ENCODE assay signal across 27 cellular contexts in the genomic region with DNA sequence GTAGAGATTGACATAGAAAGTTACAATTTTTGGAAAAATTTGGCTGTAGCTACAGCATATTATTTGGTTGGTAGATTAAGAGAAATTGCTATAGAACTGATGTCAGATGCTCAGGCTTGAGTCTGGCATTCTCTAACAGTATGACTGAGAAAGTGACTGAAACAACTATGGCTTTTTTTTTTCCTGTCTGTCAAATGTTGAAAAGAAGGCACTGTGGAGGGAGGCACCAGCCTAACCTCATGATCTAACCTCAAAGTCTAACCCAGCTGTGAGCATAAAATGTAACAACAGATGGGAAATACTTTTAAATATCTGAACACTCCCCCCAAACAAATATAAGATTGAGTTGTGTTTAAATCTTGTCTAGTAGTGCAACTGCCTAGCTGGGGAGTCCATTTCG.
"Had no signal": no experiment of that assay in that cellular context is flagged by ENCODE, and none has a peak within 500 bp of the region (broad histone marks: within the 10 kb centered on the region; RNA-seq: fewer than 3 reads in every experiment).

No MANE protein-coding gene starts in this region.

- ATAC-seq: activated CD8-positive, alpha-beta memory T cell treated with anti-CD3 and anti-CD28 coated beads, Interleukin-2, amount 10 ng/mL, durations not matched to agents 7 days and 5 days; T-helper 17 cell; WTC11 had no signal

- H3K4me1 ChIP-seq: breast epithelium had no signal

- H3K36me3 Mint-ChIP-seq: activated CD8-positive, alpha-beta memory T cell treated with anti-CD3 and anti-CD28 coated beads, Interleukin-2, amount 10 ng/mL, durations not matched to agents 7 days and 5 days; activated naive CD4-positive, alpha-beta T cell treated with anti-CD3 and anti-CD28 coated beads, Interleukin-2, amount 50 U/mL, for 24 hours; WTC11 had no signal

- H3K9me3 ChIP-seq: breast epithelium, MG63, SJSA1 had no signal

- H3K27ac Mint-ChIP-seq: activated CD8-positive, alpha-beta memory T cell treated with anti-CD3 and anti-CD28 coated beads, Interleukin-2, amount 10 ng/mL, durations not matched to agents 7 days and 5 days; activated naive CD4-positive, alpha-beta T cell treated with anti-CD3 and anti-CD28 coated beads, Interleukin-2, amount 50 U/mL, for 24 hours; activated T-cell treated with anti-CD3 and anti-CD28 coated beads, Interleukin-2, amount 50 U/mL, for 24 hours; activated T-helper 1 cell treated with anti-CD3 and anti-CD28 coated beads, Interleukin-12 subunit alpha, Interleukin-12 subunit beta, Interleukin-2, Interleukin-4 antibody, amounts not matched to agents 30 ng/mL and 10 ng/mL and 1 ng/mL, durations not matched to agents 14 hours and 24 hours and 36 hours; T-helper 17 cell; WTC11 had no signal

- H3K4me3 ChIP-seq: breast epithelium, MG63, SJSA1 had no signal

- H3K36me3 ChIP-seq: breast epithelium, MG63, SJSA1 had no signal

- H3K27me3 ChIP-seq: breast epithelium, MG63, SJSA1 had no signal

- H3K4me1 Mint-ChIP-seq: activated CD8-positive, alpha-beta memory T cell treated with anti-CD3 and anti-CD28 coated beads, Interleukin-2, amount 10 ng/mL, durations not matched to agents 7 days and 5 days; activated naive CD4-positive, alpha-beta T cell treated with anti-CD3 and anti-CD28 coated beads, Interleukin-2, amount 50 U/mL, for 24 hours; central memory CD8-positive, alpha-beta T cell; T-helper 17 cell had no signal

- H3K27ac ChIP-seq: breast epithelium, SJSA1 had no signal

- H3K9me3 Mint-ChIP-seq: activated T-helper 1 cell treated with anti-CD3 and anti-CD28 coated beads, Interleukin-12 subunit alpha, Interleukin-12 subunit beta, Interleukin-2, Interleukin-4 antibody, amounts not matched to agents 30 ng/mL and 10 ng/mL and 1 ng/mL, durations not matched to agents 14 hours and 24 hours and 36 hours; WTC11 had no signal

- H3K27me3 Mint-ChIP-seq: activated CD8-positive, alpha-beta memory T cell treated with anti-CD3 and anti-CD28 coated beads, Interleukin-2, amount 10 ng/mL, durations not matched to agents 7 days and 5 days; activated naive CD4-positive, alpha-beta T cell treated with anti-CD3 and anti-CD28 coated beads, Interleukin-2, amount 50 U/mL, for 24 hours; activated T-cell treated with anti-CD3 and anti-CD28 coated beads, Interleukin-2, amount 50 U/mL, for 24 hours; central memory CD8-positive, alpha-beta T cell; T-helper 17 cell had no signal

- H3K4me3 Mint-ChIP-seq: activated CD8-positive, alpha-beta memory T cell treated with anti-CD3 and anti-CD28 coated beads, Interleukin-2, amount 10 ng/mL, durations not matched to agents 7 days and 5 days; activated naive CD4-positive, alpha-beta T cell treated with anti-CD3 and anti-CD28 coated beads, Interleukin-2, amount 50 U/mL, for 24 hours; activated T-cell treated with anti-CD3 and anti-CD28 coated beads, Interleukin-2, amount 50 U/mL, for 24 hours; activated T-helper 1 cell treated with anti-CD3 and anti-CD28 coated beads, Interleukin-12 subunit alpha, Interleukin-12 subunit beta, Interleukin-2, Interleukin-4 antibody, amounts not matched to agents 30 ng/mL and 10 ng/mL and 1 ng/mL, durations not matched to agents 14 hours and 24 hours and 36 hours; central memory CD8-positive, alpha-beta T cell; T-helper 17 cell; WTC11 had no signal

- DNase-seq: activated CD4-positive, alpha-beta T cell treated with anti-CD3 and anti-CD28 coated beads for 48 hours; activated CD4-positive, alpha-beta T cell treated with anti-CD3 and anti-CD28 coated beads, Interleukin-2, amount 50 U/mL, for 4 hours; activated CD4-positive, CD25-positive, alpha-beta regulatory T cell treated with anti-CD3 and anti-CD28 coated beads, Interleukin-2, amount 50 U/mL, for 72 hours; activated CD8-positive, alpha-beta memory T cell treated with anti-CD3 and anti-CD28 coated beads, Interleukin-2, amount 10 ng/mL, durations not matched to agents 7 days and 5 days; activated effector memory CD4-positive, alpha-beta T cell treated with Interleukin-2 at 50 U/mL for 16 hours; activated naive CD4-positive, alpha-beta T cell; activated T-cell treated with anti-CD3 and anti-CD28 coated beads, Interleukin-2, amount 50 U/mL, for 24 hours; aorta; KG1; MG63; NCI-H1048; NCI-H146; NCI-H187 treated with DMSO at 0.1 percent for 48 hours; NCI-H2081 treated with DMSO at 0.1 percent for 48 hours; NCI-H226; NCI-H510A; NCI-H526 treated with DMSO at 0.1 percent for 48 hours; NK-92 treated with Interleukin-12 subunit alpha and Interleukin-12 subunit beta, amount 100 ng/mL, for 24 hours; SHP77; T-helper 17 cell; T-helper 9 cell had no signal
